Comparison of ENCODE assay signal across 20 cellular contexts in the genomic region with DNA sequence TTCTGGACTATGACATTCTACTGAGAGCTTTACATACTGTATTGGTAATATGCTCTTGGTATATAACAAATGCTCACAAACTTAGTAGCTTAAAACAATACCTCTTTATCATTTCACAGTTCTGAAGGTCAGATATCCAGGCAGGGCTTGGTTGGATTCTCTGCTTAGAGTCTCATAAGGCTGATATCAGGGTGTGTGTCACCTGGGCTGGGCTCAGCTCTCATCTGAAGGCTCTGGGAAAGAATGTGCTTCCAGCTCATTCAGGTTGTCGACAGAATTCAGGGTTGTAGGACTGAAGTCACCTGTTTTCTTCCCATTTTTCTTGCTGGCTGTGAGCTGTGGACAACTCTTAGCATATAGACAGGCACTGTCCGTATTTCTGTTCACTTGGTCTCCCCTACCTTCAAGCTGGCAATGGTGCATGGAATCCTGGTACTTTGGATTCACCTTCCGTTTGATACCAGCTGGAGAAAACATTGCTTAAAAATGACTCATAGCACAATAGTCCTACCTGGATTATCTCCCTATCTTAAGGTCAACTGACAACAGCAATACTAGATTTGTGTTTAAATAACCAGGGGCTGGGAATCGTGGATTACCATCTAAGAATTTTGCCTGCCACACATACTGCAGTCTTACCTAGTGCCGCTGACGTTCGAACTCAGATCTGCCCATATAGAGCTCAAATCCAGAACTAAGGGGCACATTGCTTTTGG.
"Had no signal": no experiment of that assay in that cellular context is flagged by ENCODE, and none has a peak within 500 bp of the region (broad histone marks: within the 10 kb centered on the region; RNA-seq: fewer than 3 reads in every experiment).

No MANE protein-coding gene starts in this region.

- H3K36me3 ChIP-seq: cardiac muscle cell, ovary had no signal

- FAIRE-seq: TTC549 had no signal

- H3K9me3 ChIP-seq: ovary, psoas muscle had no signal

- H3K4me3 ChIP-seq: cardiac muscle cell, ovary, psoas muscle, smooth muscle cell had no signal

- H3K4me2 ChIP-seq: smooth muscle cell had no signal

- H3K27ac ChIP-seq: cardiac muscle cell, ovary, psoas muscle had no signal

- H3K27me3 ChIP-seq: cardiac muscle cell, ovary had no signal

- DNase-seq: activated B cell treated with CpG ODN at 0.5 μM for 24 hours; activated CD4-positive, alpha-beta memory T cell treated with anti-CD3 and anti-CD28 coated beads for 36 hours; activated CD4-positive, alpha-beta T cell treated with anti-CD3 and anti-CD28 coated beads for 4 hours; activated CD8-positive, alpha-beta memory T cell treated with anti-CD3 and anti-CD28 coated beads, Interleukin-2, amount 10 ng/mL, durations not matched to agents 7 days and 5 days; activated naive CD4-positive, alpha-beta T cell; activated naive CD8-positive, alpha-beta T cell treated with anti-CD3 and anti-CD28 coated beads for 36 hours; amniotic stem cell; effector CD8-positive, alpha-beta T cell; foreskin fibroblast; kidney glomerular epithelial cell; left ventricle myocardium superior; mesenchymal stem cell; naive thymus-derived CD4-positive, alpha-beta T cell; ovary; psoas muscle; right cardiac atrium; stimulated activated CD4-positive, alpha-beta T cell treated with anti-CD3 and anti-CD28 coated beads, Interleukin-4, amount 100 ng/mL, for 1 hour had no signal

- ATAC-seq: activated CD8-positive, alpha-beta memory T cell treated with anti-CD3 and anti-CD28 coated beads, Interleukin-2, amount 10 ng/mL, durations not matched to agents 7 days and 5 days; naive thymus-derived CD4-positive, alpha-beta T cell; psoas muscle had no signal
